In the genomic region with DNA sequence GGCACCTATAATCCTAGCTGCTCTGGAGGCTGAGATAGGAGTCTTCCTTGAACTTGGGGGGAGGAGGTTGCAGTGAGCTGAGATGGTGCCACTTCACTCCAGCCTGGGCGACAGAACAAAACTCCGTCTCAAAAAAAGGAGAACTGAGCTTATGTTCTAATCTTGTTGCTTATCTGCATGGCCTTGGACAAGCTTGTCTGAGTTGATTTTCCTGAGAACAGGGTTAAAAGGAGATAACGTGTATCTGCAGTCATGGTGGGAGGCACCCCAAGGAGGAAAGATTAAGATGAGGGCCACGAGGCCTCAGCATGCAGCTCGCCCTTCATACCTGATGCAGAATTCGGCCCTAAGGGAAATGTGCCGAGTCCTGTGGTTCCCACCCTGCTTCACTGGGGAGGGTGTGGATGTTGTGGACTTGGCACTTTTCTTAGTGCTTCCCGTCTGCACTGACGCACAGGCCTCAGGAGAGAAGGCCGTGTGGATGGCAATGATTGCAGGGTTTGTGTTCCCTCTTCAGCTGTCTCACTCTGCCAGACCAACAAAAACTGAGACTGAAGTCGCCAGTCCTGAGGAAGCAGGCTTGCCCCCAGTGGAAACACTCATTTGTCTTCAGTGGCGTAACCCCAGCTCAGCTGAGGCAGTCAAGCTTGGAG, we compare ENCODE assay signal across 11 cellular contexts. TPM values are rescaled to one million over a fixed set of nuclear protein-coding genes. Genes with fewer than 3 reads are reported as not detected.
DNase-seq lines count a peak whose midpoint lies in the region; ATAC-seq and TF ChIP-seq lines count a peak whose summit lies in the region.
"Had no signal": no experiment of that assay in that cellular context is flagged by ENCODE, and none has a peak within 500 bp of the region (broad histone marks: within the 10 kb centered on the region; RNA-seq: fewer than 3 reads in every experiment).

No MANE protein-coding gene starts in this region.

- no peak for DNase-seq in activated naive CD8-positive, alpha-beta T cell treated with anti-CD3 and anti-CD28 coated beads, Interleukin-2, amount 50 U/mL, for 24 hours
- DNase-seq in activated CD8-positive, alpha-beta T cell treated with anti-CD3 and anti-CD28 coated beads, Interleukin-2, amount 10 ng/mL, durations not matched to agents 7 days and 5 days, result no peak
- peak; percentile 59 to 83 (median 69) for DNase-seq in right cardiac atrium
- no peak for DNase-seq in type B pancreatic cell (ENCODE audit: extremely low spot score, unreplicated experiment)
- no peak for DNase-seq in stimulated activated CD4-positive, alpha-beta T cell treated with anti-CD3 and anti-CD28 coated beads, Interleukin-15, amount 100 ng/mL, for 24 hours
- DNase-seq: activated CD4-positive, CD25-positive, alpha-beta regulatory T cell treated with anti-CD3 and anti-CD28 coated beads, Interleukin-2, amount 50 U/mL, for 72 hours; foreskin melanocyte; stimulated activated naive CD8-positive, alpha-beta T cell treated with anti-CD3 and anti-CD28 coated beads, Interleukin-15, amount 100 ng/mL, for 72 hours had no signal

- WGBS in right cardiac atrium, result 62% methylated on average over 12 of the region's 12 CpGs

- no peak overlapping the region for H3K4me3 Mint-ChIP-seq in activated naive CD8-positive, alpha-beta T cell
- H3K4me3 Mint-ChIP-seq in activated naive CD8-positive, alpha-beta T cell treated with anti-CD3 and anti-CD28 coated beads, Interleukin-2, amount 50 U/mL, for 24 hours, result no peak overlapping the region
- H3K4me3 Mint-ChIP-seq in activated CD8-positive, alpha-beta T cell treated with anti-CD3 and anti-CD28 coated beads, Interleukin-2, amount 10 ng/mL, durations not matched to agents 7 days and 5 days, result no peak overlapping the region
- H3K4me3 Mint-ChIP-seq in type B pancreatic cell, result peak overlapping the region; percentile 26

- H3K36me3 Mint-ChIP-seq in activated naive CD8-positive, alpha-beta T cell, result peaks cover 2% of the 10 kb centered on the region
- H3K36me3 Mint-ChIP-seq in activated naive CD8-positive, alpha-beta T cell treated with anti-CD3 and anti-CD28 coated beads, Interleukin-2, amount 50 U/mL, for 24 hours (ENCODE audit: low read depth), result peaks cover 64% of the 10 kb centered on the region
- H3K36me3 Mint-ChIP-seq in activated CD8-positive, alpha-beta T cell treated with anti-CD3 and anti-CD28 coated beads, Interleukin-2, amount 10 ng/mL, durations not matched to agents 7 days and 5 days (ENCODE audit: low read depth), result peaks cover 61% of the 10 kb centered on the region
- peaks cover 16% of the 10 kb centered on the region for H3K36me3 Mint-ChIP-seq in type B pancreatic cell

- peak overlapping the region; percentile 41 for H3K27ac Mint-ChIP-seq in activated naive CD8-positive, alpha-beta T cell
- H3K27ac Mint-ChIP-seq in activated naive CD8-positive, alpha-beta T cell treated with anti-CD3 and anti-CD28 coated beads, Interleukin-2, amount 50 U/mL, for 24 hours, result no peak overlapping the region
- H3K27ac Mint-ChIP-seq in activated CD8-positive, alpha-beta T cell treated with anti-CD3 and anti-CD28 coated beads, Interleukin-2, amount 10 ng/mL, durations not matched to agents 7 days and 5 days, result peak overlapping the region; percentile 15
- H3K27ac Mint-ChIP-seq in type B pancreatic cell, result peak overlapping the region; percentile 74

- TF ChIP-seq CTCF in type B pancreatic cell (conservative IDR thresholded peaks at IDR 0.05), result no peak

- H3K4me1 Mint-ChIP-seq in activated naive CD8-positive, alpha-beta T cell (ENCODE audit: low read depth), result no peaks in the 10 kb centered on the region
- peaks cover 5% of the 10 kb centered on the region for H3K4me1 Mint-ChIP-seq in activated naive CD8-positive, alpha-beta T cell treated with anti-CD3 and anti-CD28 coated beads, Interleukin-2, amount 50 U/mL, for 24 hours
- no peaks in the 10 kb centered on the region for H3K4me1 Mint-ChIP-seq in activated CD8-positive, alpha-beta T cell treated with anti-CD3 and anti-CD28 coated beads, Interleukin-2, amount 10 ng/mL, durations not matched to agents 7 days and 5 days (ENCODE audit: low read depth)
- peaks cover 34% of the 10 kb centered on the region for H3K4me1 Mint-ChIP-seq in type B pancreatic cell (ENCODE audit: unreplicated experiment)

- no peak for ATAC-seq in activated naive CD8-positive, alpha-beta T cell treated with anti-CD3 and anti-CD28 coated beads, Interleukin-2, amount 50 U/mL, for 24 hours
- ATAC-seq in activated CD8-positive, alpha-beta T cell treated with anti-CD3 and anti-CD28 coated beads, Interleukin-2, amount 10 ng/mL, durations not matched to agents 7 days and 5 days, result no peak
- ATAC-seq in right cardiac atrium, result peak; percentile 68 to 83
- no peak for ATAC-seq in GM18873 (IDR thresholded peaks at IDR 0.05; ENCODE audit: low FRiP score, unreplicated experiment)
- no peak for ATAC-seq in HG02623 (IDR thresholded peaks at IDR 0.05; ENCODE audit: unreplicated experiment)
- ATAC-seq: stimulated activated naive CD8-positive, alpha-beta T cell treated with anti-CD3 and anti-CD28 coated beads, Interleukin-15, amount 100 ng/mL, for 72 hours had no signal

- H3K9me3 Mint-ChIP-seq in activated naive CD8-positive, alpha-beta T cell (ENCODE audit: low read depth), result no peaks in the 10 kb centered on the region
- H3K9me3 Mint-ChIP-seq in activated naive CD8-positive, alpha-beta T cell treated with anti-CD3 and anti-CD28 coated beads, Interleukin-2, amount 50 U/mL, for 24 hours, result no peaks in the 10 kb centered on the region
- H3K9me3 Mint-ChIP-seq in activated CD8-positive, alpha-beta T cell treated with anti-CD3 and anti-CD28 coated beads, Interleukin-2, amount 10 ng/mL, durations not matched to agents 7 days and 5 days (ENCODE audit: insufficient read depth), result no peaks in the 10 kb centered on the region
- H3K9me3 Mint-ChIP-seq in type B pancreatic cell, result no peaks in the 10 kb centered on the region
- H3K9me3 Mint-ChIP-seq: stimulated activated naive CD8-positive, alpha-beta T cell treated with anti-CD3 and anti-CD28 coated beads, Interleukin-15, amount 100 ng/mL, for 72 hours had no signal

- H3K4me1 ChIP-seq in right cardiac atrium (ENCODE audit: control insufficient read depth, insufficient read depth, low read length), result no peaks in the 10 kb centered on the region

- H3K27ac ChIP-seq in right cardiac atrium (ENCODE audit: low read length), result no peak overlapping the region

- no peaks in the 10 kb centered on the region for H3K27me3 ChIP-seq in right cardiac atrium (ENCODE audit: control insufficient read depth, insufficient read depth)

- H3K4me3 ChIP-seq in right cardiac atrium (ENCODE audit: low read length), result no peak overlapping the region

- CTCF ChIA-PET in activated CD8-positive, alpha-beta T cell treated with anti-CD3 and anti-CD28 coated beads, Interleukin-2, amount 10 ng/mL, durations not matched to agents 7 days and 5 days (lab: Charles Lee), result interaction anchor here (0.9 to 1.0 kb wide), 3 partner anchors 20 to 218 kb away, joined by 3 read pairs; no protein-coding TSS in a partner anchor

- intact Hi-C loops in right cardiac atrium (cut with DNase I), result no loop called here

- H3K9me3 ChIP-seq in right cardiac atrium (ENCODE audit: control insufficient read depth, low read length), result no peaks in the 10 kb centered on the region

- H3K27me3 Mint-ChIP-seq in activated naive CD8-positive, alpha-beta T cell, result no peaks in the 10 kb centered on the region
- no peaks in the 10 kb centered on the region for H3K27me3 Mint-ChIP-seq in activated naive CD8-positive, alpha-beta T cell treated with anti-CD3 and anti-CD28 coated beads, Interleukin-2, amount 50 U/mL, for 24 hours
- no peaks in the 10 kb centered on the region for H3K27me3 Mint-ChIP-seq in activated CD8-positive, alpha-beta T cell treated with anti-CD3 and anti-CD28 coated beads, Interleukin-2, amount 10 ng/mL, durations not matched to agents 7 days and 5 days (ENCODE audit: low read depth)
- no peaks in the 10 kb centered on the region for H3K27me3 Mint-ChIP-seq in type B pancreatic cell
- H3K27me3 Mint-ChIP-seq: stimulated activated naive CD8-positive, alpha-beta T cell treated with anti-CD3 and anti-CD28 coated beads, Interleukin-15, amount 100 ng/mL, for 72 hours had no signal

- POLR2A ChIA-PET in activated CD8-positive, alpha-beta T cell treated with anti-CD3 and anti-CD28 coated beads, Interleukin-2, amount 10 ng/mL, durations not matched to agents 7 days and 5 days (lab: Charles Lee), result interaction anchor here (1.2 kb wide), 1 partner anchor 9 kb away, joined by 6 read pairs; no protein-coding TSS in a partner anchor

RNA-seq across cellular contexts. Expression of gene EZR, which starts 56.3 kb away (rescaled TPM):
- total RNA-seq in activated CD8-positive, alpha-beta T cell treated with anti-CD3 and anti-CD28 coated beads, Interleukin-2, amount 10 ng/mL, durations not matched to agents 7 days and 5 days, result 100 to 1,000 TPM; 177 to 180 TPM
- 100 to 1,000 TPM; 192 to 261 (median 244) TPM for total RNA-seq in right cardiac atrium
- polyA plus RNA-seq in right cardiac atrium, result 178 TPM
- 166 and 349 TPM in 2 replicates for total RNA-seq in type B pancreatic cell (ENCODE audit: low replicate concordance)

Comparison
In these comparisons a context has a peak if more than half of its experiments do, and no peak if none do; other contexts are left out.
1. ATAC-seq: peak in right cardiac atrium (2 of 2); none in activated naive CD8-positive, alpha-beta T cell treated with anti-CD3 and anti-CD28 coated beads, Interleukin-2, amount 50 U/mL, for 24 hours (single experiment), activated CD8-positive, alpha-beta T cell treated with anti-CD3 and anti-CD28 coated beads, Interleukin-2, amount 10 ng/mL, durations not matched to agents 7 days and 5 days (single experiment), GM18873 (single experiment) and HG02623 (single experiment).
2. DNase-seq: peak in right cardiac atrium (3 of 3); none in activated naive CD8-positive, alpha-beta T cell treated with anti-CD3 and anti-CD28 coated beads, Interleukin-2, amount 50 U/mL, for 24 hours (single experiment), activated CD8-positive, alpha-beta T cell treated with anti-CD3 and anti-CD28 coated beads, Interleukin-2, amount 10 ng/mL, durations not matched to agents 7 days and 5 days (single experiment), type B pancreatic cell (single experiment) and stimulated activated CD4-positive, alpha-beta T cell treated with anti-CD3 and anti-CD28 coated beads, Interleukin-15, amount 100 ng/mL, for 24 hours (single experiment).